ENCODE assay signal across 14 cellular contexts in genomic region chr7:153258686-153259085, GRCh38.
DNase-seq lines count a peak whose midpoint lies in the region.
"Had no signal": no experiment of that assay in that cellular context is flagged by ENCODE, and none has a peak within 500 bp of the region (broad histone marks: within the 10 kb centered on the region; RNA-seq: fewer than 3 reads in every experiment).

No MANE protein-coding gene starts in this region.

- H3K27me3 ChIP-seq in H7 (ENCODE audit: control insufficient read depth, insufficient read depth, low read length) = no peaks in the 10 kb centered on the region
- no peaks in the 10 kb centered on the region for H3K27me3 ChIP-seq in NT2/D1 (ENCODE audit: insufficient read depth, insufficient read length)
- H3K27me3 ChIP-seq in mesendoderm (ENCODE audit: insufficient read depth, low read length, poor library complexity) = no peaks in the 10 kb centered on the region

- no peak overlapping the region for H3K4me2 ChIP-seq in mesendoderm (ENCODE audit: low read length)

- H3K18ac ChIP-seq in mesendoderm (ENCODE audit: low read length) = no peak overlapping the region

- H3K4me1 ChIP-seq in NT2/D1 (ENCODE audit: insufficient read depth, insufficient read length) = no peaks in the 10 kb centered on the region
- H3K4me1 ChIP-seq in mesendoderm (ENCODE audit: control insufficient read depth, low read depth, low read length) = peaks cover 2% of the 10 kb centered on the region

- H2BK120ac ChIP-seq in mesendoderm (ENCODE audit: low read depth, low read length) = no peak overlapping the region

- no peak overlapping the region for H2BK15ac ChIP-seq in mesendoderm (replicated peaks; ENCODE audit: low read depth)

- H3K56ac ChIP-seq in mesendoderm (ENCODE audit: low read length) = no peak overlapping the region

- no peak overlapping the region for H3K9ac ChIP-seq in NT2/D1 (ENCODE audit: insufficient read length, low read depth)
- no peak overlapping the region for H3K9ac ChIP-seq in mesendoderm (ENCODE audit: low read length)

- H4K5ac ChIP-seq in mesendoderm (ENCODE audit: low read length) = no peak overlapping the region

- no peaks in the 10 kb centered on the region for H3K79me1 ChIP-seq in mesendoderm (ENCODE audit: low read length)

- WGBS in mesendoderm (ENCODE audit: extremely low coverage, insufficient coverage, low lambda C conversion rate) = no CpG with 5 or more reads among the region's 6 CpGs

- no peaks in the 10 kb centered on the region for H3K79me2 ChIP-seq in mesendoderm (ENCODE audit: control insufficient read depth, insufficient read depth, low read length)

- no peak overlapping the region for H3K4ac ChIP-seq in mesendoderm (ENCODE audit: low read depth, low read length)

- H3K4me3 ChIP-seq in H7 (ENCODE audit: insufficient read depth, low read depth, low read length) (no peak overlapping the region), NT2/D1 (ENCODE audit: insufficient read length, low read depth) (no peak overlapping the region), mesendoderm (ENCODE audit: low read length) (no peak overlapping the region)

- H4K8ac ChIP-seq in mesendoderm (ENCODE audit: low read depth, low read length) = no peak overlapping the region

- peaks cover 34% of the 10 kb centered on the region; the same call in 1 of the 2 replicates for H3K9me3 ChIP-seq in NT2/D1 (ENCODE audit: insufficient read depth, low read length)

- H2BK5ac ChIP-seq in mesendoderm (ENCODE audit: low read length) = no peak overlapping the region

- peak; percentile 18 for DNase-seq in H7
- peak; percentile 40 for DNase-seq in NT2/D1 (ENCODE audit: low read depth, low spot score)
- DNase-seq in mesendoderm = peak; percentile 61
- DNase-seq in putamen (ENCODE audit: low spot score) = no peak
- DNase-seq in effector CD4-positive, alpha-beta T cell = no peak
- DNase-seq in HPDE6-E6E7 (ENCODE audit: extremely low spot score) = no peak
- DNase-seq: C1 segment of cervical spinal cord; Calu3; CD4-positive, alpha-beta memory T cell; COR-L47; DMS53; DMS79 treated with DMSO at 0.1 percent for 48 hours; GOT3; HCEC 1CT had no signal

- no peak overlapping the region for H2AK5ac ChIP-seq in mesendoderm (ENCODE audit: low read length)

- no peak overlapping the region for H3K23ac ChIP-seq in mesendoderm (ENCODE audit: low read length)

- H3K36me3 ChIP-seq in H7 (replicated peaks; ENCODE audit: control insufficient read depth, insufficient read depth, low read length) (no peaks in the 10 kb centered on the region), NT2/D1 (ENCODE audit: insufficient read depth, insufficient read length, low read length) (no peaks in the 10 kb centered on the region), mesendoderm (ENCODE audit: control insufficient read depth, insufficient read depth, low read length) (no peaks in the 10 kb centered on the region)

- no peak overlapping the region for H3K27ac ChIP-seq in mesendoderm (ENCODE audit: low read depth, low read length)

Comparison
In these comparisons a context has a peak if more than half of its experiments do, and no peak if none do; other contexts are left out.
1. DNase-seq: peak in H7 (single experiment), NT2/D1 (single experiment) and mesendoderm (single experiment); none in putamen (single experiment), effector CD4-positive, alpha-beta T cell (single experiment) and HPDE6-E6E7 (single experiment).